ENCODE assay signal across 27 cellular contexts in the genomic region with DNA sequence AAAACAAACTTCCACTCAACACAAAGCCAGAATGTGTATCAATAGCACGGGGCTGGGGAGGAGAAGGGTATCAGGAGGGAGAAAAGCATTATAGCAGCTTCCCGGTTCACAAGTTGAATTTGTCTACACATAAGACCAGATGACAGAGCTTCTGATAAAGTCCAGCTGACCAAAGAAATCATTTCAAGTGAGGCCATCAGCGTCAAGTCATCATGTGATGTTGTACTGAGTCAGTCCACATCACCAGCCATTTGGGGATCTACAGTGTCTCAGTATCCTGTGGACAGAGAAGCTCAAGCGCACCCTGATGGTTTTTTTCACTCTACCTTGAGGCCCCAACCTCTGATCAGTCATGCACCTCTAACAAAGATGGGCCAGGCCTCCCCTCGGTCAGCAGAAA. TPM values are rescaled to one million over a fixed set of nuclear protein-coding genes. Genes with fewer than 3 reads are reported as not detected.
DNase-seq lines count a peak whose midpoint lies in the region; ATAC-seq and TF ChIP-seq lines count a peak whose summit lies in the region.
"Had no signal": no experiment of that assay in that cellular context is flagged by ENCODE, and none has a peak within 500 bp of the region (broad histone marks: within the 10 kb centered on the region; RNA-seq: fewer than 3 reads in every experiment).

No MANE protein-coding gene starts in this region.

- H3K4me3 ChIP-seq in cardiac muscle cell, result no peak overlapping the region
- H3K4me3 ChIP-seq in fibroblast of mammary gland (ENCODE audit: control insufficient read depth, low read depth, low read length), result no peak overlapping the region
- H3K4me3 ChIP-seq: dorsolateral prefrontal cortex, HAP-1, lower lobe of right lung, smooth muscle cell, tibial nerve had no signal

- peaks cover 10% of the 10 kb centered on the region for H3K4me1 ChIP-seq in cardiac muscle cell (ENCODE audit: low read depth)
- H3K4me1 ChIP-seq: HAP-1, lower lobe of right lung had no signal

- no peak overlapping the region for H3K27ac ChIP-seq in cardiac muscle cell
- H3K27ac ChIP-seq: dorsolateral prefrontal cortex, lower lobe of right lung, neutrophil, tibial nerve had no signal

- ATAC-seq in Right ventricle myocardium inferior (no peak), GM19351 (IDR thresholded peaks at IDR 0.05; ENCODE audit: unreplicated experiment) (no peak), HG02571 (IDR thresholded peaks at IDR 0.05; ENCODE audit: unreplicated experiment) (no peak)

- peaks cover 7% of the 10 kb centered on the region for H3K27me3 ChIP-seq in cardiac muscle cell
- H3K27me3 ChIP-seq: dorsolateral prefrontal cortex, neutrophil, tibial nerve had no signal

- peak; percentile 29 to 58 for DNase-seq in cardiac muscle cell (ENCODE audit: low read depth in 1 of 2, low spot score in 1 of 2)
- no peak for DNase-seq in Right ventricle myocardium inferior (ENCODE audit: missing footprints)
- peak; percentile 26 for DNase-seq in OCI-M1 (lab: John Stamatoyannopoulos, UW)
- DNase-seq in fibroblast of mammary gland (ENCODE audit: low read depth), result peak; percentile 79
- no peak for DNase-seq in cerebellar nuclear complex (lab: John Stamatoyannopoulos, UW)
- DNase-seq in GM19238 (ENCODE audit: insufficient read length, low spot score), result no peak
- DNase-seq: activated CD8-positive, alpha-beta memory T cell treated with anti-CD3 and anti-CD28 coated beads for 24 hours; activated T-cell treated with anti-CD3 and anti-CD28 coated beads, Interleukin-2, amount 50 U/mL, for 24 hours; amniotic stem cell; C1 segment of cervical spinal cord; Calu3; central memory CD4-positive, alpha-beta T cell; dorsolateral prefrontal cortex; KBM-7; lower lobe of right lung; NCI-H2029; NCI-H226; NCI-H748 treated with DMSO at 0.1 percent for 48 hours; SIG-M5; stimulated activated CD4-positive, alpha-beta T cell treated with anti-CD3 and anti-CD28 coated beads, Interleukin-4, amount 100 ng/mL, for 1 hour; stimulated activated naive CD4-positive, alpha-beta T cell treated with Interleukin-2 at 50 U/mL for 16 hours had no signal

- TF ChIP-seq CTCF in cardiac muscle cell (IDR thresholded peaks at IDR 0.05; ENCODE audit: low read depth, low read length) (no peak), fibroblast of mammary gland (conservative IDR thresholded peaks at IDR 0.05; ENCODE audit: control insufficient read depth, insufficient read depth, low read depth, low read length) (no peak)

- H3K36me3 ChIP-seq in cardiac muscle cell, result no peaks in the 10 kb centered on the region
- H3K36me3 ChIP-seq: HAP-1, lower lobe of right lung, neutrophil, tibial nerve had no signal

- no peaks in the 10 kb centered on the region for H3K9me3 ChIP-seq in cardiac muscle cell (ENCODE audit: low read depth)
- H3K9me3 ChIP-seq: HAP-1, lower lobe of right lung, neutrophil, tibial nerve had no signal

- intact Hi-C loops in Right ventricle myocardium inferior (cut with DNase I), result no loop called here

RNA-seq across cellular contexts. Expression of a gene that starts 33.0 kb away (rescaled TPM):
- 14.7 and 16.2 TPM in 2 replicates for total RNA-seq in cardiac muscle cell
- 18.1 and 28.5 TPM in 2 replicates for polyA plus RNA-seq in cardiac muscle cell
- total RNA-seq in Right ventricle myocardium inferior, result 9.8 TPM

RNA-seq across cellular contexts. Expression of a gene that starts 42.5 kb away (rescaled TPM):
- total RNA-seq in cardiac muscle cell, result 60.8 and 83.1 TPM in 2 replicates
- 45.1 and 49.5 TPM in 2 replicates for polyA plus RNA-seq in cardiac muscle cell
- 28.5 TPM for total RNA-seq in Right ventricle myocardium inferior

Comparison
In these comparisons a context has a peak if more than half of its experiments do, and no peak if none do; other contexts are left out.
1. DNase-seq: peak in cardiac muscle cell (2 of 2), OCI-M1 (single experiment) and fibroblast of mammary gland (single experiment); none in Right ventricle myocardium inferior (single experiment), cerebellar nuclear complex (0 of 2) and GM19238 (single experiment).